ENCODE assay signal across 9 cellular contexts in genomic region chr19:30784850-30785459, GRCh38.
DNase-seq lines count a peak whose midpoint lies in the region; ATAC-seq and TF ChIP-seq lines count a peak whose summit lies in the region.
"Had no signal": no experiment of that assay in that cellular context is flagged by ENCODE, and none has a peak within 500 bp of the region (broad histone marks: within the 10 kb centered on the region; RNA-seq: fewer than 3 reads in every experiment).

No MANE protein-coding gene starts in this region.

- H3K9me3 Mint-ChIP-seq in chondrocyte (ENCODE audit: low read depth), result peaks cover 4% of the 10 kb centered on the region
- H3K9me3 Mint-ChIP-seq: stimulated activated naive CD8-positive, alpha-beta T cell treated with anti-CD3 and anti-CD28 coated beads, Interleukin-15, Interleukin-2, amounts not matched to agents 100 ng/mL and 50 ng/mL, for 24 hours had no signal

- no peak overlapping the region for H3K23ac ChIP-seq in mesendoderm (ENCODE audit: low read length)

- H2BK15ac ChIP-seq in mesendoderm (replicated peaks; ENCODE audit: low read depth), result no peak overlapping the region

- H3K4ac ChIP-seq in mesendoderm (ENCODE audit: low read depth, low read length), result no peak overlapping the region

- H4K5ac ChIP-seq in mesendoderm (ENCODE audit: low read length), result no peak overlapping the region

- H2BK120ac ChIP-seq in mesendoderm (ENCODE audit: low read depth, low read length), result no peak overlapping the region

- H3K9ac ChIP-seq in mesendoderm (ENCODE audit: low read length), result no peak overlapping the region

- no peaks in the 10 kb centered on the region for H3K4me1 Mint-ChIP-seq in chondrocyte (ENCODE audit: low read depth)

- WGBS in mesendoderm (ENCODE audit: extremely low coverage, insufficient coverage, low lambda C conversion rate), result no CpG with 5 or more reads among the region's 12 CpGs

- DNase-seq in EH (ENCODE audit: low read depth) (peak; percentile 21), M059J (ENCODE audit: low read depth) (peak; percentile 17), chondrocyte (ENCODE audit: low spot score) (no peak), mesendoderm (peak; percentile 84)
- DNase-seq in activated CD4-positive, CD25-positive, alpha-beta regulatory T cell (lab: John Stamatoyannopoulos, UW), result peak; percentile 11 to 45 (median 32)
- peak; percentile 15 to 21 for DNase-seq in stimulated activated CD8-positive, alpha-beta memory T cell treated with anti-CD3 and anti-CD28 coated beads, Interleukin-7, amount 100 ng/mL, for 1 hour (ENCODE audit: low read depth in 2 of 2)

- H3K27ac Mint-ChIP-seq in chondrocyte (ENCODE audit: unreplicated experiment), result no peak overlapping the region
- H3K27ac Mint-ChIP-seq: stimulated activated naive CD8-positive, alpha-beta T cell treated with anti-CD3 and anti-CD28 coated beads, Interleukin-15, Interleukin-2, amounts not matched to agents 100 ng/mL and 50 ng/mL, for 24 hours had no signal

- H3K4me2 ChIP-seq in mesendoderm (ENCODE audit: low read length), result no peak overlapping the region

- H3K56ac ChIP-seq in mesendoderm (ENCODE audit: low read length), result no peak overlapping the region

- H3K36me3 Mint-ChIP-seq in chondrocyte (ENCODE audit: low read depth), result no peaks in the 10 kb centered on the region

- no peaks in the 10 kb centered on the region for H3K27me3 Mint-ChIP-seq in chondrocyte (ENCODE audit: low read depth)

- no peak overlapping the region for H3K18ac ChIP-seq in mesendoderm (ENCODE audit: low read length)

- no peak for ATAC-seq in HG03457 (IDR thresholded peaks at IDR 0.05; ENCODE audit: unreplicated experiment)
- ATAC-seq in GM19452 (IDR thresholded peaks at IDR 0.05; ENCODE audit: unreplicated experiment), result no peak

- no peak overlapping the region for H3K4me3 ChIP-seq in mesendoderm (ENCODE audit: low read length)

- no peaks in the 10 kb centered on the region for H3K27me3 ChIP-seq in mesendoderm (ENCODE audit: insufficient read depth, low read length, poor library complexity)

- no peaks in the 10 kb centered on the region for H3K79me2 ChIP-seq in mesendoderm (ENCODE audit: control insufficient read depth, insufficient read depth, low read length)

- H3K36me3 ChIP-seq in mesendoderm (ENCODE audit: control insufficient read depth, insufficient read depth, low read length), result no peaks in the 10 kb centered on the region

- H4K8ac ChIP-seq in mesendoderm (ENCODE audit: low read depth, low read length), result no peak overlapping the region

- no peaks in the 10 kb centered on the region for H3K79me1 ChIP-seq in mesendoderm (ENCODE audit: low read length)

- no peaks in the 10 kb centered on the region for H3K4me1 ChIP-seq in mesendoderm (ENCODE audit: control insufficient read depth, low read depth, low read length)

- no peak overlapping the region for H2AK5ac ChIP-seq in mesendoderm (ENCODE audit: low read length)

- peak; percentile 74 for TF ChIP-seq CTCF in chondrocyte (IDR thresholded peaks at IDR 0.05)

- no peak overlapping the region for H3K4me3 Mint-ChIP-seq in chondrocyte (ENCODE audit: unreplicated experiment)
- H3K4me3 Mint-ChIP-seq: stimulated activated naive CD8-positive, alpha-beta T cell treated with anti-CD3 and anti-CD28 coated beads, Interleukin-15, Interleukin-2, amounts not matched to agents 100 ng/mL and 50 ng/mL, for 24 hours had no signal

- no peak overlapping the region for H3K27ac ChIP-seq in mesendoderm (ENCODE audit: low read depth, low read length)

- H2BK5ac ChIP-seq in mesendoderm (ENCODE audit: low read length), result no peak overlapping the region
